ENCODE assay signal across 27 cellular contexts in the genomic region with DNA sequence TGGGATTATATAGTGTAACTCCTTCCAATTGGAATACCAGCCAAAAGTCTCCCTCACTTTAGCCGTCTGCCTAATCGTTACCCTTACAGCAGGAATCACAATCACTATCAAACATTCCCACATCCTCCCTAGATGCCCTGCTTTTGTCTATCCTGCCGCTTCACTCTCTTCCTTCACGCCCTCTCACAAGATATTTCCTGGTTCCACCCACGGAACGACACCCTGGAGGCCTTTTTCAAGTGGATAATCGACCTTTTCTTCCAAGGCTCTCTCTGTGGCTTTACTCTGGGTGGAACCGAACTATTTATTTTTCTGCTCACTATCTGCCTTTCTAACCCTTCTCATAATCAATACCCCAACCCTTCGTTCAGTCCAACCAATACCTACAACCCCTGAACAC.
"Had no signal": no experiment of that assay in that cellular context is flagged by ENCODE, and none has a peak within 500 bp of the region (broad histone marks: within the 10 kb centered on the region; RNA-seq: fewer than 3 reads in every experiment).

No MANE protein-coding gene starts in this region.

- H3K9me3 ChIP-seq: breast epithelium, Peyer's patch, SJCRH30 had no signal

- H3K27me3 ChIP-seq: breast epithelium, Peyer's patch, SJCRH30 had no signal

- H3K27ac ChIP-seq: breast epithelium, Peyer's patch, RWPE1, SJCRH30 had no signal

- H3K4me3 ChIP-seq: breast epithelium, Peyer's patch, SJCRH30 had no signal

- ATAC-seq: activated CD8-positive, alpha-beta memory T cell treated with anti-CD3 and anti-CD28 coated beads, Interleukin-2, amount 10 ng/mL, durations not matched to agents 7 days and 5 days; SK-N-SH treated with all-trans-retinoic acid at 6 μM for 48 hours had no signal

- DNase-seq: activated B cell treated with CpG ODN at 0.5 μM for 24 hours; activated CD4-positive, alpha-beta T cell treated with anti-CD3 and anti-CD28 coated beads for 1 hour; activated CD4-positive, alpha-beta T cell treated with anti-CD3 and anti-CD28 coated beads, Interleukin-2, amount 10 ng/mL, durations not matched to agents 24 days and 14 days; activated CD4-positive, alpha-beta T cell treated with anti-CD3 and anti-CD28 coated beads, Interleukin-2, amount 50 U/mL, for 48 hours; activated CD8-positive, alpha-beta memory T cell treated with anti-CD3 and anti-CD28 coated beads, Interleukin-2, amount 10 ng/mL, durations not matched to agents 7 days and 5 days; activated effector memory CD4-positive, alpha-beta T cell treated with Interleukin-2 at 50 U/mL for 16 hours; activated naive CD4-positive, alpha-beta T cell; activated T-cell treated with anti-CD3 and anti-CD28 coated beads, Interleukin-2, amount 50 U/mL, for 24 hours; central memory CD4-positive, alpha-beta T cell; Kasumi-1; KBM-7; NCI-H1048; NCI-H146; NCI-H187 treated with DMSO at 0.1 percent for 48 hours; NCI-H2081 treated with DMSO at 0.1 percent for 48 hours; NCI-H2171 treated with DMSO at 0.1 percent for 48 hours; NCI-H226; NCI-H526; NCI-H774; OCI-M1; Peyer's patch; Right ventricle myocardium superior; SJCRH30; T-helper 9 cell had no signal

- H3K36me3 ChIP-seq: breast epithelium, Peyer's patch, SJCRH30 had no signal

- H3K4me1 ChIP-seq: breast epithelium, Peyer's patch had no signal
